ENCODE assay signal across 17 cellular contexts in the genomic region with DNA sequence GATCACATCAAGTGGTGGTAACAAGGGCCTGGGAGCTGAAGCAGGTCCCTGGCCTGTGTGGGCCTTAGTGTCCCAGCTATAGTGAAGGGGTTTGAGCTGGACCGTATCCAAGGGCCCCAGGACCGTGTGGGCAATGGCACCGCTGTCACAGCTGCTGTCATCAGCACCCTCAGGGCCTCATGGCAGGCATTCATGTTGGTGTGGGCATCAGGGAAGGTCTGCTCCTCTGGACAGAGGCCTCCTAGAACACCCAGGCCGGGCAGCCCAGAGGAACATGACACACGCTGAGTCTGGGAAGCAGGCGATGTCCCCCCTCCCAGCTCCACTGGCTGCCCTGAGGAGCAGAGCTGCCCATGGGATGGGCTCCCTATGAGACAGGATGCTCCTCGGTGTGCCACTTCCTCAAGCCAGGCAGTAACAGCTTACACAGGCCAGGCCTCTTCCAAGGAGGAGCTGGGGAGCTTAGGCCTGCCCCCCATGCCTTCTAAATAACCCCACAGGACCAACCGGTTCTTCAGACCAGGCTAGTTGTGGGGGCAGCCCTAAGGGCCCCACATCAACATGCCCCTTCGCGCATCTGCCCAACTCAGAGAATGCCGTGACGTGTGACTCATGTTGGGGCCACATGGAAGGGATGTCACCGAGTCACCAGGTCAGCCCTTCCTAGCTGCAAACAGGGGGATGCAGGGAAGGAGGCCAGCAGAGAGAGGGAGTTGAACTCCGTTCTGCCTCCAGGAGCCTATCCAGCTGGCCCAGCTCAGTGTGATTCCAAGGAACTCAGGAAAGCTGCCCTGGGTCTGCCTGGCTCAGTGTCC.
DNase-seq lines count a peak whose midpoint lies in the region; ATAC-seq and TF ChIP-seq lines count a peak whose summit lies in the region.
"Had no signal": no experiment of that assay in that cellular context is flagged by ENCODE, and none has a peak within 500 bp of the region (broad histone marks: within the 10 kb centered on the region; RNA-seq: fewer than 3 reads in every experiment).

No MANE protein-coding gene starts in this region.

- peak overlapping the region; percentile 7 for H3K27ac Mint-ChIP-seq in CD8-positive, alpha-beta T cell
- H3K27ac Mint-ChIP-seq in neural progenitor cell (peak overlapping the region; percentile 50), HFFc6 (no peak overlapping the region)
- H3K27ac Mint-ChIP-seq: activated naive CD8-positive, alpha-beta T cell treated with anti-CD3 and anti-CD28 coated beads, Interleukin-2, amount 10 ng/mL, durations not matched to agents 7 days and 5 days; T-cell had no signal

- H3K27me3 Mint-ChIP-seq in CD8-positive, alpha-beta T cell (ENCODE audit: low read depth): no peaks in the 10 kb centered on the region
- H3K27me3 Mint-ChIP-seq in neural progenitor cell (ENCODE audit: insufficient read depth, low read depth): no peaks in the 10 kb centered on the region
- H3K27me3 Mint-ChIP-seq in HFFc6 (ENCODE audit: insufficient read depth): peaks cover 14% of the 10 kb centered on the region
- H3K27me3 Mint-ChIP-seq: activated naive CD8-positive, alpha-beta T cell treated with anti-CD3 and anti-CD28 coated beads, Interleukin-2, amount 10 ng/mL, durations not matched to agents 7 days and 5 days; T-cell had no signal

- H3K4me1 Mint-ChIP-seq in CD8-positive, alpha-beta T cell (ENCODE audit: low read depth): peaks cover 65% of the 10 kb centered on the region
- H3K4me1 Mint-ChIP-seq in neural progenitor cell (peaks cover 34% of the 10 kb centered on the region), HFFc6 (ENCODE audit: low read depth) (peaks cover 12% of the 10 kb centered on the region)

- H3K4me3 Mint-ChIP-seq in CD8-positive, alpha-beta T cell: no peak overlapping the region
- no peak overlapping the region for H3K4me3 Mint-ChIP-seq in neural progenitor cell
- H3K4me3 Mint-ChIP-seq in HFFc6: no peak overlapping the region
- H3K4me3 Mint-ChIP-seq: activated naive CD8-positive, alpha-beta T cell treated with anti-CD3 and anti-CD28 coated beads, Interleukin-2, amount 10 ng/mL, durations not matched to agents 7 days and 5 days; T-cell had no signal

- no peak overlapping the region for H3K4me3 ChIP-seq in CD8-positive, alpha-beta T cell (ENCODE audit: low read depth, low read length)
- H3K4me3 ChIP-seq in fibroblast of lung (replicated peaks in 1 of 4; ENCODE audit: control extremely low read depth in 1 of 4, insufficient read depth in 1 of 4, low read depth in 3 of 4, low read length in 4 of 4): no peak overlapping the region
- no peak overlapping the region for H3K4me3 ChIP-seq in neural progenitor cell

- H3K36me3 Mint-ChIP-seq in CD8-positive, alpha-beta T cell: no peaks in the 10 kb centered on the region
- no peaks in the 10 kb centered on the region for H3K36me3 Mint-ChIP-seq in neural progenitor cell
- no peaks in the 10 kb centered on the region for H3K36me3 Mint-ChIP-seq in HFFc6 (ENCODE audit: low read depth)
- H3K36me3 Mint-ChIP-seq: activated naive CD8-positive, alpha-beta T cell treated with anti-CD3 and anti-CD28 coated beads, Interleukin-2, amount 10 ng/mL, durations not matched to agents 7 days and 5 days had no signal

- intact Hi-C loops in CD8-positive, alpha-beta T cell (cut with DNase I, micrococcal nuclease): no loop called here
- intact Hi-C loops in posterior vena cava (cut with DNase I): no loop called here

- no peaks in the 10 kb centered on the region for H3K36me3 ChIP-seq in CD8-positive, alpha-beta T cell (ENCODE audit: insufficient read depth, low read length)
- H3K36me3 ChIP-seq in fibroblast of lung (ENCODE audit: control insufficient read depth, insufficient read depth, low read length) (peaks cover 4% of the 10 kb centered on the region), neural progenitor cell (no peaks in the 10 kb centered on the region)
- H3K36me3 ChIP-seq: neutrophil had no signal

- H4K20me1 ChIP-seq in fibroblast of lung (ENCODE audit: control insufficient read depth, extremely low read depth, insufficient read depth, low read length) (no peaks in the 10 kb centered on the region), neural progenitor cell (ENCODE audit: low read depth) (no peaks in the 10 kb centered on the region)

- no peaks in the 10 kb centered on the region for H3K9me3 ChIP-seq in CD8-positive, alpha-beta T cell (ENCODE audit: low read length)
- H3K9me3 ChIP-seq in fibroblast of lung (ENCODE audit: control insufficient read depth, insufficient read depth, low read depth, low read length) (no peaks in the 10 kb centered on the region), neural progenitor cell (ENCODE audit: low read depth) (no peaks in the 10 kb centered on the region)
- H3K9me3 ChIP-seq: neutrophil had no signal

- POLR2A ChIA-PET in CD8-positive, alpha-beta T cell (lab: Charles Lee): no interaction called here

- H3K9ac ChIP-seq in fibroblast of lung (ENCODE audit: insufficient read depth, low read length): no peak overlapping the region
- H3K9ac ChIP-seq in neural progenitor cell: no peak overlapping the region

- CTCF ChIA-PET in CD8-positive, alpha-beta T cell (lab: Charles Lee): interaction anchor here (1.4 to 1.8 kb wide), 3 partner anchors 12 to 167 kb away, joined by 3 to 7 read pairs (median 7); no protein-coding TSS in a partner anchor

- H3K27ac ChIP-seq in CD8-positive, alpha-beta T cell (ENCODE audit: low read depth, low read length): no peak overlapping the region
- H3K27ac ChIP-seq in fibroblast of lung (ENCODE audit: insufficient read depth, low read length) (no peak overlapping the region), neural progenitor cell (no peak overlapping the region)
- H3K27ac ChIP-seq: neutrophil had no signal

- H3F3A ChIP-seq in neural progenitor cell (ENCODE audit: low read depth): peaks cover 21% of the 10 kb centered on the region

- H3K9me3 Mint-ChIP-seq in CD8-positive, alpha-beta T cell: no peaks in the 10 kb centered on the region
- H3K9me3 Mint-ChIP-seq in neural progenitor cell: no peaks in the 10 kb centered on the region
- no peaks in the 10 kb centered on the region for H3K9me3 Mint-ChIP-seq in HFFc6
- H3K9me3 Mint-ChIP-seq: activated naive CD8-positive, alpha-beta T cell treated with anti-CD3 and anti-CD28 coated beads, Interleukin-2, amount 10 ng/mL, durations not matched to agents 7 days and 5 days; T-cell had no signal

- H3K79me2 ChIP-seq in fibroblast of lung (ENCODE audit: control insufficient read depth, insufficient read depth, low read length): no peaks in the 10 kb centered on the region
- H3K79me2 ChIP-seq in neural progenitor cell (ENCODE audit: low read depth): no peaks in the 10 kb centered on the region

- DNase-seq in CD8-positive, alpha-beta T cell: no peak
- peak; percentile 41 for DNase-seq in RPMI7951 (ENCODE audit: low read depth)
- DNase-seq in fibroblast of lung (ENCODE audit: low read depth in 2 of 2): no peak
- DNase-seq in neural progenitor cell (ENCODE audit: low spot score): no peak
- DNase-seq in HFFc6: no peak
- DNase-seq in activated effector memory CD4-positive, alpha-beta T cell treated with anti-CD3 and anti-CD28 coated beads, Interleukin-2, amount 50 U/mL, for 16 hours: no peak
- DNase-seq in posterior vena cava (ENCODE audit: low spot score): no peak
- DNase-seq: activated naive CD8-positive, alpha-beta T cell treated with anti-CD3 and anti-CD28 coated beads, Interleukin-2, amount 10 ng/mL, durations not matched to agents 7 days and 5 days; cerebellar nuclear complex; erythroblast; mesenchymal stem cell; NCI-H1436 treated with DMSO at 0.1 percent for 48 hours; small intestine; T-cell had no signal

- no peak for ATAC-seq in CD8-positive, alpha-beta T cell
- no peak for ATAC-seq in HG03521 (IDR thresholded peaks at IDR 0.05; ENCODE audit: unreplicated experiment)
- ATAC-seq: activated CD4-positive, CD25-positive, alpha-beta regulatory T cell treated with anti-CD3 and anti-CD28 coated beads, Interleukin-2, amount 50 U/mL, for 24 hours; T-cell had no signal

- no peaks in the 10 kb centered on the region for H3K27me3 ChIP-seq in CD8-positive, alpha-beta T cell (ENCODE audit: insufficient read depth, low read length)
- H3K27me3 ChIP-seq in fibroblast of lung (ENCODE audit: control insufficient read depth, insufficient read depth, low read length): no peaks in the 10 kb centered on the region
- no peaks in the 10 kb centered on the region for H3K27me3 ChIP-seq in neural progenitor cell
- H3K27me3 ChIP-seq: neutrophil had no signal

- TF ChIP-seq CTCF in CD8-positive, alpha-beta T cell (IDR thresholded peaks at IDR 0.05): no peak
- TF ChIP-seq CTCF in fibroblast of lung (conservative IDR thresholded peaks at IDR 0.05 in 1 of 2, IDR thresholded peaks at IDR 0.05 in 1 of 2; ENCODE audit: low read depth in 1 of 2, low read length in 2 of 2): no peak
- no peak for TF ChIP-seq CTCF in neural progenitor cell (IDR thresholded peaks at IDR 0.05)
- no peak for TF ChIP-seq CTCF in HFFc6 (IDR thresholded peaks at IDR 0.05)

- peaks cover 48% of the 10 kb centered on the region for H3K4me1 ChIP-seq in CD8-positive, alpha-beta T cell (ENCODE audit: insufficient read depth, low read length)
- peaks cover 12% of the 10 kb centered on the region for H3K4me1 ChIP-seq in fibroblast of lung (ENCODE audit: control insufficient read depth, extremely low read depth, insufficient read depth, low read length)
- H3K4me1 ChIP-seq in neural progenitor cell: peaks cover 22% of the 10 kb centered on the region

- H2AFZ ChIP-seq in fibroblast of lung (ENCODE audit: low read length) (no peak overlapping the region), neural progenitor cell (replicated peaks) (no peak overlapping the region)

- H3K4me2 ChIP-seq in fibroblast of lung (ENCODE audit: extremely low read depth, insufficient read depth, low read length) (peak overlapping the region; percentile 25), neural progenitor cell (no peak overlapping the region)
